In genomic region chr7:51187941-51188340, GRCh38 we compare ENCODE assay signal across 12 cellular contexts.
DNase-seq lines count a peak whose midpoint lies in the region; ATAC-seq lines count a peak whose summit lies in the region.
"Had no signal": no experiment of that assay in that cellular context is flagged by ENCODE, and none has a peak within 500 bp of the region (broad histone marks: within the 10 kb centered on the region; RNA-seq: fewer than 3 reads in every experiment).

No MANE protein-coding gene starts in this region.

- H3K36me3 Mint-ChIP-seq in activated T-helper 17 cell treated with anti-CD3 and anti-CD28 coated beads, Interleukin-2, amount 50 U/mL, for 72 hours (ENCODE audit: low read depth), result no peaks in the 10 kb centered on the region

- peak overlapping the region; percentile 74 for H3K27ac ChIP-seq in substantia nigra (ENCODE audit: low read depth, low read length, poor library complexity, severe bottlenecking)
- H3K27ac ChIP-seq: left lung had no signal

- ATAC-seq in activated T-helper 17 cell treated with anti-CD3 and anti-CD28 coated beads, Interleukin-2, amount 50 U/mL, for 72 hours (replicated peaks), result no peak
- no peak for ATAC-seq in GM21723 (IDR thresholded peaks at IDR 0.05; ENCODE audit: unreplicated experiment)
- ATAC-seq: left lung had no signal

- no peaks in the 10 kb centered on the region for H3K27me3 Mint-ChIP-seq in activated T-helper 17 cell treated with anti-CD3 and anti-CD28 coated beads, Interleukin-2, amount 50 U/mL, for 72 hours

- no peaks in the 10 kb centered on the region for H3K9me3 Mint-ChIP-seq in activated T-helper 17 cell treated with anti-CD3 and anti-CD28 coated beads, Interleukin-2, amount 50 U/mL, for 72 hours

- H3K27ac Mint-ChIP-seq in activated T-helper 17 cell treated with anti-CD3 and anti-CD28 coated beads, Interleukin-2, amount 50 U/mL, for 72 hours, result no peak overlapping the region

- H3K4me3 Mint-ChIP-seq in activated T-helper 17 cell treated with anti-CD3 and anti-CD28 coated beads, Interleukin-2, amount 50 U/mL, for 72 hours, result no peak overlapping the region

- H3K4me1 Mint-ChIP-seq in activated T-helper 17 cell treated with anti-CD3 and anti-CD28 coated beads, Interleukin-2, amount 50 U/mL, for 72 hours, result no peaks in the 10 kb centered on the region

- DNase-seq in NCI-H146 (lab: John Stamatoyannopoulos, UW) (peak; percentile 62), NCI-H146 treated with DMSO at 0.1 percent for 48 hours (lab: John Stamatoyannopoulos, UW; ENCODE audit: unreplicated experiment) (no peak), amygdala (lab: John Stamatoyannopoulos, UW) (peak in 41 of 56 donors; percentile 6 to 75 (median 43)), iPS-NIHi7 (ENCODE audit: extremely low spot score) (peak; percentile 94), substantia nigra (lab: John Stamatoyannopoulos, UW) (peak in 42 of 49 donors; percentile 10 to 78 (median 52)), NCI-H1105 (lab: John Stamatoyannopoulos, UW) (no peak)
- DNase-seq: activated CD4-positive, alpha-beta T cell treated with anti-CD3 and anti-CD28 coated beads, Interleukin-2, amount 50 U/mL, for 1 hour; central memory CD4-positive, alpha-beta T cell; left lung; NCI-H2029 treated with DMSO at 0.1 percent for 48 hours had no signal

Comparison
In these comparisons a context has a peak if more than half of its experiments do, and no peak if none do; other contexts are left out.
1. DNase-seq: peak in NCI-H146 (single experiment), amygdala (41 of 56), iPS-NIHi7 (single experiment) and substantia nigra (42 of 49); none in NCI-H146 treated with DMSO at 0.1 percent for 48 hours (single experiment) and NCI-H1105 (single experiment).